In the genomic region with DNA sequence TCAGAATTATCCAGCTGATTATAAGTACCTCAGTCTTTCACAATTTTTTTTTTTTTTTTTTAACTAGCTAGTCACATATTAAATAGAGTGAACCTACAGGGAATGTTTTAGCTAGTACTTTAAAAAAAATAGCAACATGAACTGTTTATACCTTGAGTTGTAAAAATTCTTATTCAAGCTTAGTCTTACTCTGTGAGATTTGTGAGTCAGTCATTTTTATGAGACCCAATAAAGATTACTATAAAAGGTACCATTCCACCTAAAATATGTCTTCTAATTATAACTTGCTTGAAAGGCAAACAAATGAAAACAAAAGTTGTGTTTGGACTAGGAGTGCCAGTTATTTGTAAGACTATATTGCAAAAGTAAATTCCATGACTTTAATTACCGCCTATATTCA, we compare ENCODE assay signal across 4 cellular contexts. TPM values are rescaled to one million over a fixed set of nuclear protein-coding genes. Genes with fewer than 3 reads are reported as not detected.
"Had no signal": no experiment of that assay in that cellular context is flagged by ENCODE, and none has a peak within 500 bp of the region (broad histone marks: within the 10 kb centered on the region; RNA-seq: fewer than 3 reads in every experiment).

No MANE protein-coding gene starts in this region.

RNA-seq across cellular contexts. Expression of gene FAM72C, which starts 5.9 kb away (rescaled TPM):
- total RNA-seq: aorta, bronchial epithelial cell, cardiac septum, chondrocyte had no signal
